8 cellular contexts compared by ENCODE assay signal in the genomic region with DNA sequence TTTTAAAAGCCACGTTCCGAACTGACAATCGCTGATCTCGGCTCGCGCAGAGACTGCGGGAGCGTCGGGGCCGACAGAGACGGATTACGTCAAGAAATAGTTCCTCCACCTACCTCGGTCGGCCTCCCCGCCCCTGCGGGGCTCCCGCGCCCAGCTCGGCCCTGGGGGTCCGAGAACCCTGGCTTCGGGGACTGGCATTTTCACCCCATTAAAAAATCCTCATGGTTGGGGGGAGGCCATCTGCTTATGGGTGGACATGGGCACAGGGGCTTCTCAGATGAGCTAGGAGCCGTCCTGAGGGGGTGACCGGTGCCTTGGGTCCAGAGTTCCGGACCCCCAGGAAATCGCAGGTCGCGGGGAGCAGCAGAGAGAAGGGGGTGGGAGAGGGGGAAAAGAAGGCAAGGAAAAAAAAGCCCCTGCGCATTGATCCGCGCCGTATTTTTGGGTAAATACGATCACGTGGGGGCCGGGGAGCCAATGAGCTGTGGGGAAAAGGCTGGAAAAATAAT. TPM values are rescaled to one million over a fixed set of nuclear protein-coding genes. Genes with fewer than 3 reads are reported as not detected.
A peak's percentile ranks its signal among the peaks of the same experiment; 100 is the strongest.
DNase-seq lines count a peak whose midpoint lies in the region; ATAC-seq, FAIRE-seq and TF ChIP-seq lines count a peak whose summit lies in the region.

No MANE protein-coding gene starts in this region.

- TF ChIP-seq EP300 in GM12878 (IDR thresholded peaks at IDR 0.05; ENCODE audit: borderline replicate concordance in 1 of 2, control insufficient read depth in 1 of 2, low read depth in 2 of 2, low read length in 2 of 2) (no peak), neural cell (conservative IDR thresholded peaks at IDR 0.05; ENCODE audit: poor library complexity, severe bottlenecking) (no peak)

- ATAC-seq in GM12878 (no peak), HG02759 (IDR thresholded peaks at IDR 0.05; ENCODE audit: unreplicated experiment) (no peak)

- TF ChIP-seq CTCF in GM12878 (IDR thresholded peaks at IDR 0.05 in 2 of 3, conservative IDR thresholded peaks at IDR 0.05 in 1 of 3; ENCODE audit: control insufficient read depth in 2 of 3, extremely low read depth in 1 of 3, insufficient read depth in 1 of 3, low read depth in 3 of 3, low read length in 3 of 3): no peak
- no peak for TF ChIP-seq CTCF in neural cell (IDR thresholded peaks at IDR 0.05; ENCODE audit: poor library complexity, severe bottlenecking)

- in situ Hi-C loops in GM12878 (cut with MboI): no loop called here

- no peak overlapping the region for H3K27ac ChIP-seq in GM12878 (ENCODE audit: control insufficient read depth, insufficient read depth)
- H3K27ac ChIP-seq in neural cell (ENCODE audit: low read length): no peak overlapping the region

- RAD21 ChIA-PET in GM12878 (lab: Charles Lee; ENCODE audit: unreplicated experiment): interaction anchor here (0.6 to 1.5 kb wide), 6 partner anchors 9 to 279 kb away, joined by 3 to 6 read pairs (median 4); partner anchors contain the start of genes HOXC10 and SMUG1

- no peaks in the 10 kb centered on the region for H3K9me3 ChIP-seq in MG63
- no peaks in the 10 kb centered on the region for H3K9me3 ChIP-seq in GM12878 (replicated peaks; ENCODE audit: control insufficient read depth, insufficient read depth, low read length)
- H3K9me3 ChIP-seq in neural cell (ENCODE audit: low read length): no peaks in the 10 kb centered on the region

- no peak for TF ChIP-seq POLR2A in GM12878 (IDR thresholded peaks at IDR 0.05; ENCODE audit: low read depth, low read length)

- no peaks in the 10 kb centered on the region for H3K79me2 ChIP-seq in GM12878 (ENCODE audit: control insufficient read depth, insufficient read depth, low read length)
- H3K79me2 ChIP-seq in neural cell (replicated peaks; ENCODE audit: insufficient read depth, low read length): no peaks in the 10 kb centered on the region

- H3K9ac ChIP-seq in GM12878 (ENCODE audit: control insufficient read depth, insufficient read depth, low read length): no peak overlapping the region
- no peak overlapping the region for H3K9ac ChIP-seq in neural cell (ENCODE audit: low read length)

- peaks cover 13% of the 10 kb centered on the region for H3K36me3 ChIP-seq in MG63
- no peaks in the 10 kb centered on the region for H3K36me3 ChIP-seq in GM12878 (ENCODE audit: control insufficient read depth in 2 of 2, insufficient read depth in 2 of 2, low read length in 1 of 2)
- H3K36me3 ChIP-seq in neural cell (ENCODE audit: insufficient read depth, low read length): no peaks in the 10 kb centered on the region

- H2AFZ ChIP-seq in GM12878 (ENCODE audit: control insufficient read depth, low read depth, low read length): no peak overlapping the region
- no peak overlapping the region for H2AFZ ChIP-seq in neural cell (ENCODE audit: low read depth, low read length)

- TF ChIP-seq RAD21 in GM12878 (IDR thresholded peaks at IDR 0.05; ENCODE audit: insufficient read depth, low read depth, low read length): no peak
- TF ChIP-seq RAD21 in neural cell (conservative IDR thresholded peaks at IDR 0.05): no peak

- H3K4me3 ChIP-seq in MG63 (peak overlapping the region; percentile 72), GM12878 (no peak overlapping the region), neural cell (ENCODE audit: low read length) (no peak overlapping the region)

- FAIRE-seq in GM12878 (lab: Jason Lieb, UNC) (no peak), frontal cortex (lab: Jason Lieb, UNC) (no peak)

- H3K4me2 ChIP-seq in GM12878 (ENCODE audit: control insufficient read depth, insufficient read depth) (0 out of 2 replicates have a peak overlapping the region, but pooled peaks have one; percentile 2), neural cell (ENCODE audit: low read length) (no peak overlapping the region)

- H3K4me1 ChIP-seq in GM12878 (ENCODE audit: control insufficient read depth, insufficient read depth, low read length): peaks cover 7% of the 10 kb centered on the region

- no peaks in the 10 kb centered on the region for H3K9me2 ChIP-seq in neural cell (ENCODE audit: insufficient read depth, low read length)

- intact Hi-C loops in GM12878 (cut with micrococcal nuclease; ENCODE audit: unreplicated experiment): loop anchor here (10.0 kb wide), 1 partner anchor 375 kb away; no protein-coding TSS in a partner anchor

- BruUV-seq in GM12878 (replicated peaks; lab: Mats Ljungman, UMichigan): no TSS peak

- CTCF ChIA-PET in GM12878 (lab: Yijun Ruan, JAX): interaction anchor here (0.8 to 4.2 kb wide), 8 partner anchors 12 to 217 kb away, joined by 3 to 20 read pairs (median 3); partner anchors contain the start of genes HOXC10 and HOXC5

- SMC1A ChIA-PET in GM12878 (lab: Charles Lee; ENCODE audit: uncharacterized antibody, unreplicated experiment): interaction anchor here (1.0 to 1.1 kb wide), 3 partner anchors 9 to 18 kb away, joined by 3 to 5 read pairs (median 3); partner anchors contain the start of gene HOXC8

- DNase-seq in Daoy (ENCODE audit: low read depth): peak; percentile 81
- DNase-seq in MG63: peak; percentile 81
- DNase-seq in GM12878 (ENCODE audit: low read depth, low spot score): no peak
- no peak for DNase-seq in frontal cortex (ENCODE audit: low spot score in 2 of 2)
- no peak for DNase-seq in activated CD4-positive, CD25-positive, alpha-beta regulatory T cell (lab: John Stamatoyannopoulos, UW)
- no peak for DNase-seq in activated gamma-delta T cell (lab: John Stamatoyannopoulos, UW)

- 30% methylated on average over 31 of the region's 34 CpGs for WGBS in GM12878 (ENCODE audit: insufficient coverage, insufficient replicate concordance, low lambda C conversion rate, missing lambda C conversion rate)

- POLR2A ChIA-PET in GM12878 (lab: Charles Lee): interaction anchor here (0.6 to 1.2 kb wide), 3 partner anchors 9 to 206 kb away, joined by 3 to 5 read pairs (median 3); no protein-coding TSS in a partner anchor

- no peaks in the 10 kb centered on the region for H4K20me1 ChIP-seq in GM12878 (ENCODE audit: control insufficient read depth, insufficient read depth)
- H4K20me1 ChIP-seq in neural cell (ENCODE audit: insufficient read depth): no peaks in the 10 kb centered on the region

- H3F3A ChIP-seq in neural cell (ENCODE audit: insufficient read depth, low read length, poor library complexity, severe bottlenecking): no peaks in the 10 kb centered on the region

- H3K27me3 ChIP-seq in MG63: no peaks in the 10 kb centered on the region
- peaks cover 21 to 39% of the 10 kb centered on the region in 2 experiments for H3K27me3 ChIP-seq in GM12878 (replicated peaks in 1 of 2; ENCODE audit: control insufficient read depth in 2 of 2, insufficient read depth in 2 of 2, low read length in 1 of 2)
- peaks cover 100% of the 10 kb centered on the region for H3K27me3 ChIP-seq in neural cell (ENCODE audit: insufficient read depth, low read depth, low read length)

RNA-seq across cellular contexts. Expression of gene HOXC9, which starts 0.3 kb away (rescaled TPM):
- total RNA-seq in Daoy (2014; rRNA removed; shearing (Covaris generic)): 7.3 and 12.6 TPM in 2 replicates
- 1.9 and 7.9 TPM in 2 replicates for total RNA-seq in MG63 (2014; rRNA removed; shearing (Covaris generic); ENCODE audit: low replicate concordance)
- total RNA-seq in GM12878 (2013; cell fraction: nucleolus; rRNA removed): 0.69 TPM in 1 of 2 replicates, not detected in the other
- not detected in 2 replicates for total RNA-seq in GM12878 (2014; rRNA removed)
- total RNA-seq in GM12878 (2014; rRNA removed; fragmentation: Illumina TruSeq; extraction: Trizol): not detected in 2 replicates
- total RNA-seq in GM12878 (2021): not detected in 2 replicates
- polyA plus RNA-seq in GM12878 (2011; ENCODE audit: low read depth): not detected
- polyA plus RNA-seq in GM12878 (2011; rRNA removed): not detected in 2 replicates
- polyA plus RNA-seq in GM12878 (2011; cell fraction: cytosol; rRNA removed): not detected in 2 replicates
- polyA plus RNA-seq in GM12878 (2011; cell fraction: nucleus; rRNA removed): 0.09 TPM in 1 of 2 replicates, not detected in the other
- polyA plus RNA-seq in GM12878 (2012): 0.07 TPM in 1 of 2 replicates, not detected in the other
- polyA plus RNA-seq in GM12878 (2014; fragmentation: Illumina TruSeq; extraction: Trizol): not detected in 2 replicates
- polyA plus RNA-seq in GM12878 (2014; fragmentation: Nextera tagmentation; extraction: Ambion mirVana): not detected
- not detected in 2 replicates for polyA plus RNA-seq in GM12878 (2014; rRNA removed)
- not detected for polyA plus RNA-seq in GM12878 (2016; fragmentation: Nextera tagmentation; extraction: Ambion mirVana)
- not detected in 2 replicates for polyA minus RNA-seq in GM12878 (2011; rRNA and poly(A)+ RNA removed)
- polyA minus RNA-seq in GM12878 (2011; cell fraction: cytosol; rRNA and poly(A)+ RNA removed): not detected in 2 replicates
- not detected in 2 replicates for polyA minus RNA-seq in GM12878 (2011; cell fraction: nucleus; rRNA and poly(A)+ RNA removed)
- not detected in 2 replicates for polyA plus RNA-seq in neural cell
- not detected in 2 replicates for polyA minus RNA-seq in neural cell
- total RNA-seq in frontal cortex: not detected

RNA-seq across cellular contexts. Expression of gene HOXC8, which starts 9.1 kb away (rescaled TPM):
- 1.4 and 1.9 TPM in 2 replicates for total RNA-seq in Daoy (2014; rRNA removed; shearing (Covaris generic))
- total RNA-seq in MG63 (2014; rRNA removed; shearing (Covaris generic); ENCODE audit: low replicate concordance): 0.10 and 0.13 TPM in 2 replicates
- total RNA-seq in GM12878 (2013; cell fraction: nucleolus; rRNA removed): not detected in 2 replicates
- total RNA-seq in GM12878 (2014; rRNA removed) (not detected in 2 replicates), GM12878 (2014; rRNA removed; fragmentation: Illumina TruSeq; extraction: Trizol) (not detected in 2 replicates), GM12878 (2021) (not detected in 2 replicates), frontal cortex (not detected)
- not detected for polyA plus RNA-seq in GM12878 (2011; ENCODE audit: low read depth)
- polyA plus RNA-seq in GM12878 (2011; rRNA removed) (not detected in 2 replicates), GM12878 (2014; fragmentation: Illumina TruSeq; extraction: Trizol) (not detected in 2 replicates), GM12878 (2014; fragmentation: Nextera tagmentation; extraction: Ambion mirVana) (not detected), GM12878 (2014; rRNA removed) (not detected in 2 replicates), GM12878 (2016; fragmentation: Nextera tagmentation; extraction: Ambion mirVana) (not detected), neural cell (not detected in 2 replicates)
- not detected in 2 replicates for polyA plus RNA-seq in GM12878 (2011; cell fraction: cytosol; rRNA removed)
- polyA plus RNA-seq in GM12878 (2011; cell fraction: nucleus; rRNA removed): not detected in 2 replicates
- not detected in 2 replicates for polyA plus RNA-seq in GM12878 (2012)
- 0.10 TPM in 1 of 2 replicates, not detected in the other for polyA minus RNA-seq in GM12878 (2011; rRNA and poly(A)+ RNA removed)
- not detected in 2 replicates for polyA minus RNA-seq in GM12878 (2011; cell fraction: cytosol; rRNA and poly(A)+ RNA removed)
- not detected in 2 replicates for polyA minus RNA-seq in GM12878 (2011; cell fraction: nucleus; rRNA and poly(A)+ RNA removed)
- polyA minus RNA-seq in neural cell: not detected in 2 replicates

RNA-seq across cellular contexts. Expression of gene HOXC10, which starts 14.7 kb away (rescaled TPM):
- total RNA-seq in Daoy (2014; rRNA removed; shearing (Covaris generic)): 5.3 and 18.7 TPM in 2 replicates
- total RNA-seq in MG63 (2014; rRNA removed; shearing (Covaris generic); ENCODE audit: low replicate concordance): 19.8 and 27.4 TPM in 2 replicates
- not detected in 2 replicates for total RNA-seq in GM12878 (2013; cell fraction: nucleolus; rRNA removed)
- total RNA-seq in GM12878 (2014; rRNA removed) (not detected in 2 replicates), GM12878 (2014; rRNA removed; fragmentation: Illumina TruSeq; extraction: Trizol) (not detected in 2 replicates), GM12878 (2021) (0.59 TPM in 1 of 2 replicates, not detected in the other), frontal cortex (not detected)
- polyA plus RNA-seq in GM12878 (2011; ENCODE audit: low read depth): not detected
- polyA plus RNA-seq in GM12878 (2011; rRNA removed) (not detected in 2 replicates), GM12878 (2014; fragmentation: Illumina TruSeq; extraction: Trizol) (not detected in 2 replicates), GM12878 (2014; fragmentation: Nextera tagmentation; extraction: Ambion mirVana) (not detected), GM12878 (2014; rRNA removed) (not detected in 2 replicates), GM12878 (2016; fragmentation: Nextera tagmentation; extraction: Ambion mirVana) (not detected), neural cell (not detected in 2 replicates)
- polyA plus RNA-seq in GM12878 (2011; cell fraction: cytosol; rRNA removed): 0.03 TPM in 1 of 2 replicates, not detected in the other
- not detected in 2 replicates for polyA plus RNA-seq in GM12878 (2011; cell fraction: nucleus; rRNA removed)
- not detected in 2 replicates for polyA plus RNA-seq in GM12878 (2012)
- not detected in 2 replicates for polyA minus RNA-seq in GM12878 (2011; rRNA and poly(A)+ RNA removed)
- polyA minus RNA-seq in GM12878 (2011; cell fraction: cytosol; rRNA and poly(A)+ RNA removed): not detected in 2 replicates
- 0.24 TPM in 1 of 2 replicates, not detected in the other for polyA minus RNA-seq in GM12878 (2011; cell fraction: nucleus; rRNA and poly(A)+ RNA removed)
- polyA minus RNA-seq in neural cell: not detected in 2 replicates

RNA-seq across cellular contexts. Expression of gene HOTAIR, which starts 24.9 kb away (rescaled TPM):
- 1.5 and 2.2 TPM in 2 replicates for total RNA-seq in Daoy (2014; rRNA removed; shearing (Covaris generic))
- 4.2 and 4.5 TPM in 2 replicates for total RNA-seq in MG63 (2014; rRNA removed; shearing (Covaris generic); ENCODE audit: low replicate concordance)
- total RNA-seq in GM12878 (2013; cell fraction: nucleolus; rRNA removed): not detected in 2 replicates
- total RNA-seq in GM12878 (2014; rRNA removed): not detected in 2 replicates
- not detected in 2 replicates for total RNA-seq in GM12878 (2014; rRNA removed; fragmentation: Illumina TruSeq; extraction: Trizol)
- not detected in 2 replicates for total RNA-seq in GM12878 (2021)
- not detected for polyA plus RNA-seq in GM12878 (2011; ENCODE audit: low read depth)
- polyA plus RNA-seq in GM12878 (2011; rRNA removed): not detected in 2 replicates
- not detected in 2 replicates for polyA plus RNA-seq in GM12878 (2011; cell fraction: cytosol; rRNA removed)
- polyA plus RNA-seq in GM12878 (2011; cell fraction: nucleus; rRNA removed): not detected in 2 replicates
- not detected in 2 replicates for polyA plus RNA-seq in GM12878 (2012)
- not detected in 2 replicates for polyA plus RNA-seq in GM12878 (2014; fragmentation: Illumina TruSeq; extraction: Trizol)
- polyA plus RNA-seq in GM12878 (2014; fragmentation: Nextera tagmentation; extraction: Ambion mirVana): not detected
- polyA plus RNA-seq in GM12878 (2014; rRNA removed): not detected in 2 replicates
- not detected for polyA plus RNA-seq in GM12878 (2016; fragmentation: Nextera tagmentation; extraction: Ambion mirVana)
- polyA minus RNA-seq in GM12878 (2011; rRNA and poly(A)+ RNA removed): not detected in 2 replicates
- polyA minus RNA-seq in GM12878 (2011; cell fraction: cytosol; rRNA and poly(A)+ RNA removed): not detected in 2 replicates
- not detected in 2 replicates for polyA minus RNA-seq in GM12878 (2011; cell fraction: nucleus; rRNA and poly(A)+ RNA removed)
- not detected in 2 replicates for polyA plus RNA-seq in neural cell
- not detected in 2 replicates for polyA minus RNA-seq in neural cell
- total RNA-seq in frontal cortex: not detected

RNA-seq across cellular contexts. Expression of gene HOXC11, which starts 26.7 kb away (rescaled TPM):
- total RNA-seq in Daoy (2014; rRNA removed; shearing (Covaris generic)): 1.5 and 2.6 TPM in 2 replicates
- total RNA-seq in MG63 (2014; rRNA removed; shearing (Covaris generic); ENCODE audit: low replicate concordance): 0.30 and 1.3 TPM in 2 replicates
- total RNA-seq in GM12878 (2013; cell fraction: nucleolus; rRNA removed): not detected in 2 replicates
- total RNA-seq in GM12878 (2014; rRNA removed) (not detected in 2 replicates), GM12878 (2014; rRNA removed; fragmentation: Illumina TruSeq; extraction: Trizol) (not detected in 2 replicates), GM12878 (2021) (not detected in 2 replicates), frontal cortex (not detected)
- polyA plus RNA-seq in GM12878 (2011; ENCODE audit: low read depth): 0.12 TPM
- polyA plus RNA-seq in GM12878 (2011; rRNA removed) (not detected in 2 replicates), GM12878 (2014; fragmentation: Illumina TruSeq; extraction: Trizol) (not detected in 2 replicates), GM12878 (2014; fragmentation: Nextera tagmentation; extraction: Ambion mirVana) (not detected), GM12878 (2014; rRNA removed) (not detected in 2 replicates), GM12878 (2016; fragmentation: Nextera tagmentation; extraction: Ambion mirVana) (not detected), neural cell (not detected in 2 replicates)
- polyA plus RNA-seq in GM12878 (2011; cell fraction: cytosol; rRNA removed): not detected in 2 replicates
- polyA plus RNA-seq in GM12878 (2011; cell fraction: nucleus; rRNA removed): not detected in 2 replicates
- polyA plus RNA-seq in GM12878 (2012): not detected in 2 replicates
- polyA minus RNA-seq in GM12878 (2011; rRNA and poly(A)+ RNA removed): not detected in 2 replicates
- polyA minus RNA-seq in GM12878 (2011; cell fraction: cytosol; rRNA and poly(A)+ RNA removed): 0.73 TPM in 1 of 2 replicates, not detected in the other
- polyA minus RNA-seq in GM12878 (2011; cell fraction: nucleus; rRNA and poly(A)+ RNA removed): not detected in 2 replicates
- not detected in 2 replicates for polyA minus RNA-seq in neural cell

Comparison
In these comparisons a context has a peak if more than half of its experiments do, and no peak if none do; other contexts are left out.
1. DNase-seq: peak in Daoy (single experiment) and MG63 (single experiment); none in GM12878 (single experiment), frontal cortex (0 of 2), activated CD4-positive, CD25-positive, alpha-beta regulatory T cell (0 of 4) and activated gamma-delta T cell (single experiment).